In the genomic region with DNA sequence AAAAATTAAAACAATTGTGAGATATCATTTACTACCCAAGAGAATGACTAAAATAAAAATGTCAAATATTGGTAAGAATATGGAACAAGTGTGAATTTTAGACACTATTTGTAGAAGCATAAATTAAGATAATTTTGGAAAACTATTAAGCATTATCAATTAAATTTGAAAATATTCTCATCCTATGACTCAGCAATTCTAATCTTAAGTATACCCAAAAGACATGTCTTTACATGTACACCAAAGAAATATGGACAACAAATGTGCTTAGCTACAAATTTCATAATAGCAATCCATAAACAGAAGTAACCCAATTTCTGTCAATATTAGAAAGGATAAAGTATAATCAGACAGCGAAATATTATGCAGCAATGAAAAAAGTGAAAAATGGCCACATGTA, we compare ENCODE assay signal across 25 cellular contexts.
"Had no signal": no experiment of that assay in that cellular context is flagged by ENCODE, and none has a peak within 500 bp of the region (broad histone marks: within the 10 kb centered on the region; RNA-seq: fewer than 3 reads in every experiment).

No MANE protein-coding gene starts in this region.

- H3K79me2 ChIP-seq: parathyroid adenoma had no signal

- ATAC-seq: natural killer cell; psoas muscle; right cardiac atrium; sciatic nerve; stimulated activated effector memory CD8-positive, alpha-beta T cell treated with anti-CD3 and anti-CD28 coated beads, Interleukin-12 subunit alpha, Interleukin-12 subunit beta, amount 100 ng/mL, for 72 hours; stimulated activated naive B cell treated with anti-CD40 and anti-IgM and Interleukin-4, amounts not matched to agents 10 μg/mL and 1 μg/mL and 100 μg/mL, for 72 hours had no signal

- DNase-seq: natural killer cell; occipital lobe; ovary; posterior cingulate gyrus; psoas muscle; right cardiac atrium; stimulated activated CD4-positive, alpha-beta T cell treated with anti-CD3 and anti-CD28 coated beads, Interleukin-15, amount 100 ng/mL, for 24 hours; stimulated activated CD4-positive, alpha-beta T cell treated with anti-CD3 and anti-CD28 coated beads, Interleukin-2, amount 100 ng/mL, for 24 hours; stimulated activated CD4-positive, alpha-beta T cell treated with anti-CD3 and anti-CD28 coated beads, Interleukin-2, amount 100 ng/mL, for 48 hours; stimulated activated CD4-positive, alpha-beta T cell treated with anti-CD3 and anti-CD28 coated beads, Interleukin-4, amount 100 ng/mL, for 24 hours; stimulated activated naive B cell treated with anti-CD40 and anti-IgM and Interleukin-4, amounts not matched to agents 10 μg/mL and 1 μg/mL and 100 μg/mL, for 72 hours; stimulated activated naive CD4-positive, alpha-beta T cell treated with Interleukin-2 at 50 U/mL for 16 hours; stomach; thyroid gland; trophoblast cell; upper lobe of left lung had no signal

- H3K4me1 ChIP-seq: neural progenitor cell, parathyroid adenoma, psoas muscle, stomach, thyroid gland, tibial nerve, upper lobe of left lung, vagina had no signal

- FAIRE-seq: urothelium cell line had no signal

- H3K27me3 ChIP-seq: neural progenitor cell, ovary, stomach, thyroid gland, tibial nerve, upper lobe of left lung, vagina had no signal

- H3K4me3 ChIP-seq: neural progenitor cell, ovary, psoas muscle, skin epidermis, stomach, thoracic aorta, thyroid gland, tibial nerve, upper lobe of left lung, vagina had no signal

- H3K4me2 ChIP-seq: neural progenitor cell had no signal

- H2AFZ ChIP-seq: neural progenitor cell, parathyroid adenoma had no signal

- H3K36me3 ChIP-seq: neural progenitor cell, ovary, stomach, thoracic aorta, thyroid gland, tibial nerve, upper lobe of left lung, vagina had no signal

- H3K9ac ChIP-seq: neural progenitor cell, parathyroid adenoma had no signal

- H3K9me3 ChIP-seq: ovary, psoas muscle, stomach, thoracic aorta, thyroid gland, tibial nerve, upper lobe of left lung, vagina had no signal

- H3K27ac ChIP-seq: neural progenitor cell, ovary, parathyroid adenoma, psoas muscle, skin epidermis, stomach, thoracic aorta, thyroid gland, tibial nerve, upper lobe of left lung, vagina had no signal
